ENCODE assay signal across 10 cellular contexts in the genomic region with DNA sequence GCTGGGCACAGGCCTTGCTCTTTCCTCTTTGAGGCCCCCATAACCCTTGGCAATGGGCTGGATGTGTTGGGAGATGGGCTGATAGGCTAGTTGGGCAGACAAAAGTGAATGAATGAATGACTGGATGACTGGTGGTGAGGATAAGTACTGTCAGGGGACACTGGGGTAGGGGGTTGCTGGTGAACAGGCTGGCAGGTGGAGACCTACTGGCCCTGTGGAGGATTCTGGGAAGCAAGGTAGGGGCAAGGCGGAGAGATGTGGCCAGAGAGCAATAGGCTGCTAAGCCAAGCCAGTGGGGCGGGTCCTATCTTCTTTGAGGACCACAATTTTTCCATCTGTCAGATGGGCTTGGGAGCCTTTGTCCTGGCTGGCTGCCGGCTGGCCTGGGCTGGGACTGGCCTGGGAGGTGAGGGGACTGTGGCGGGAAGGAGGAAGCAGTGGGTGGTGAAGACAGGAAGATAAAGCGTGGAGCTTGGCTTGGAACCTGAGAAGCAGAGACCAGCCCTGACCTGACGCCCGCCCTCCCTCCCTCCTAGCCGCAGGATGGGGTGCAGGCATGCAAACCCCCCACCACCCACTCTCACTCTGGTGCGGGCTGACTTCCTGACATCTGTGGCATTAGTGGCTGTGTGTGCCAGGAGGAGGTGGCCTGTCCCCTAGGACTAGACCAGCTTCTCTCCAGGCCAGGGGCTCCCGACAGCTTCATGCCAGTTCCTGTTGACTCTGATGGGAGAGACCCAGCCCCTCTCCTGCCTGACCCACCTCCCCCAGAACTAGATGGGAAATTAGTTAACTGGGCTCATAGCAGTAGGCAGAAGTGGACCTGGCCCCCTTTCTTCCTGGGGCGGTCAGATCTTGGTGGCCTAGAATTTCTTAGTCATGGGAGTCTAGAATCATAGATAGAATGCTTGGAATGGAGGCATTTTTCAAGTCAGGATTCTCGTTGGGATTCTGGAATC. TPM values are rescaled to one million over a fixed set of nuclear protein-coding genes. Genes with fewer than 3 reads are reported as not detected.
DNase-seq lines count a peak whose midpoint lies in the region; ATAC-seq and TF ChIP-seq lines count a peak whose summit lies in the region.
"Had no signal": no experiment of that assay in that cellular context is flagged by ENCODE, and none has a peak within 500 bp of the region (broad histone marks: within the 10 kb centered on the region; RNA-seq: fewer than 3 reads in every experiment).

No MANE protein-coding gene starts in this region.

- H3K79me2 ChIP-seq in ACC112 (ENCODE audit: control insufficient read depth, insufficient read depth, low read length, unreplicated experiment), result peaks cover 71% of the 10 kb centered on the region

- intact Hi-C loops in natural killer cell (cut with micrococcal nuclease), result no loop called here

- H3K4me3 ChIP-seq in ACC112 (ENCODE audit: low read depth, low read length), result no peak overlapping the region

- H3K27ac Mint-ChIP-seq in natural killer cell, result peak overlapping the region; percentile 91 to 94

- H3K4me3 Mint-ChIP-seq in natural killer cell, result peak overlapping the region; percentile 87

- peak in 1 of 3 donors; percentile 20 for ATAC-seq in natural killer cell
- no peak for ATAC-seq in GM21526 (IDR thresholded peaks at IDR 0.05; ENCODE audit: low FRiP score, unreplicated experiment)

- no peaks in the 10 kb centered on the region for H3K9me3 ChIP-seq in KOPT-K1 (ENCODE audit: insufficient read depth, low read length, poor library complexity, severe bottlenecking)

- DNase-seq in natural killer cell, result no peak
- DNase-seq in 8988T, result no peak
- no peak for DNase-seq in HuH-7.5 (ENCODE audit: low spot score)
- no peak for DNase-seq in activated effector memory CD4-positive, alpha-beta T cell treated with anti-CD3 and anti-CD28 coated beads, Interleukin-2, amount 50 U/mL, for 16 hours
- DNase-seq: activated gamma-delta T cell treated with Interleukin-2 at 50 U/mL for 16 hours, NCI-H526 had no signal

- no peaks in the 10 kb centered on the region for H3K27me3 Mint-ChIP-seq in natural killer cell (ENCODE audit: low read depth in 2 of 2)

- no peaks in the 10 kb centered on the region for H3K36me3 ChIP-seq in ACC112 (ENCODE audit: insufficient read depth, low read length)
- no peaks in the 10 kb centered on the region for H3K36me3 ChIP-seq in KOPT-K1 (ENCODE audit: insufficient read depth, low read length)

- H3K36me3 Mint-ChIP-seq in natural killer cell, result no peaks in the 10 kb centered on the region

- H3K9me3 Mint-ChIP-seq in natural killer cell, result no peaks in the 10 kb centered on the region

- TF ChIP-seq CTCF in natural killer cell (IDR thresholded peaks at IDR 0.05), result no peak

- peaks cover 79 to 91% of the 10 kb centered on the region in 2 donors for H3K4me1 Mint-ChIP-seq in natural killer cell

- H3K27ac ChIP-seq in ACC112 (ENCODE audit: low read depth, low read length), result peak overlapping the region; percentile 87
- H3K27ac ChIP-seq in KOPT-K1 (ENCODE audit: low read depth, low read length, poor library complexity, severe bottlenecking), result peak overlapping the region; percentile 53
- H3K27ac ChIP-seq in cingulate gyrus (ENCODE audit: low read depth, low read length), result peak overlapping the region; percentile 98

- H3K27me3 ChIP-seq in ACC112 (ENCODE audit: insufficient read depth, low read length), result no peaks in the 10 kb centered on the region

- no peak overlapping the region for H2AFZ ChIP-seq in ACC112 (ENCODE audit: low read length, unreplicated experiment)

- H3K4me1 ChIP-seq in ACC112 (ENCODE audit: control insufficient read depth, insufficient read depth, low read length, unreplicated experiment), result peaks cover 88% of the 10 kb centered on the region

RNA-seq across cellular contexts. Expression of gene CXXC5, which starts 9.5 kb away (rescaled TPM):
- 100 to 1,000 TPM in 1 of 3 donors, 10 to 100 TPM in 2; 75.6 to 124 (median 84.8) TPM for total RNA-seq in natural killer cell
